9 cellular contexts compared by ENCODE assay signal in the genomic region with DNA sequence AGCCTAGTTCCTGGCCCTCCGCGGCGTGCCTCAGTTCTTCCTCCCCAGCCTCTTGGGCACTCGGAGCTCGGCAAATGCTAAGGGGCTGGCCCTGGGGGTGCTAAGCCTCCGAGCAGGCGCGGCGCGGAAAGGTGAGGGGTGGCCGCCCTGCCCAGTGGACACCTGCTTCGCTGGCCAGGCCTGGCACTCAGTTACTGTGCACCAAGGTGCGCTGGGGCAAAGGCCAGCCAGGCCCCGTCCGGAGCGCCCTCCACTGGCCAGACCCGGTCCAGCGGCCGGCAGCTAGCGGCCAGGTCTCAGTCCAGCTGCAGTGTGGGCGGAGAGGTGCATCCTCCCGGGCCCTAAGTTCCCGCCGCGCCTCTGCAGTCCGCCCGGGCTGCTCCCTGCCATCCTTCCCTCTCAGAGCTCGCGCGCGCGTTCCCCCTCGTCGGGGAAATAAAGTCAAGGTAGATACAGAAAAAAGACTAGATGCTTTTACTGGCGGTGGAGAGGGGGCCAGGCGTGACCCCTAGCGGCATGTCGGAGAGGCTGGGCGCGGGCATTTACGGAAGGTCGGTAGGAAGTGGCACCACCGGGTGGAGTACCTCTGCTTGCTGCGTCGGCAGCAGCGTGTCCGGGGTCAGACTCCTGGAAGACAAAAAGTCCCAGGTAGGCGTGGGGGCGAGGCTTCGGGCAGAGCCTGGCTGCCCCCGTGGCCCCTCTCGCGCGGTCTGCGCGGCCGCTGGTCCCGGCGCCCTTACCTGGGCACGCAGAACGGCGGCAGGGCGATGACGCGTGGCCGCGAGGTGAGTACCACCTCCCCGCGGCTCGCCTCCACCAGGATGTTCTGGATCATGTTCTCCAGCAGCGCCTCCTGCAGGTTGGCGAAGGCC. TPM values are rescaled to one million over a fixed set of nuclear protein-coding genes. Genes with fewer than 3 reads are reported as not detected.
DNase-seq lines count a peak whose midpoint lies in the region; ATAC-seq and TF ChIP-seq lines count a peak whose summit lies in the region.
"Had no signal": no experiment of that assay in that cellular context is flagged by ENCODE, and none has a peak within 500 bp of the region (broad histone marks: within the 10 kb centered on the region; RNA-seq: fewer than 3 reads in every experiment).

No MANE protein-coding gene starts in this region.

- peaks cover 74% of the 10 kb centered on the region for H3K27me3 Mint-ChIP-seq in activated CD8-positive, alpha-beta memory T cell treated with anti-CD3 and anti-CD28 coated beads, Interleukin-2, amount 10 ng/mL, durations not matched to agents 7 days and 5 days
- peaks cover 88% of the 10 kb centered on the region for H3K27me3 Mint-ChIP-seq in stimulated activated memory B cell treated with anti-CD40 and anti-IgM and Interleukin-4, amounts not matched to agents 10 μg/mL and 1 μg/mL and 100 μg/mL, for 72 hours

- peaks cover 6% of the 10 kb centered on the region for H3K4me1 Mint-ChIP-seq in activated CD8-positive, alpha-beta memory T cell treated with anti-CD3 and anti-CD28 coated beads, Interleukin-2, amount 10 ng/mL, durations not matched to agents 7 days and 5 days
- peaks cover 27% of the 10 kb centered on the region for H3K4me1 Mint-ChIP-seq in stimulated activated memory B cell treated with anti-CD40 and anti-IgM and Interleukin-4, amounts not matched to agents 10 μg/mL and 1 μg/mL and 100 μg/mL, for 72 hours

- no peak overlapping the region for H3K4me3 Mint-ChIP-seq in activated CD8-positive, alpha-beta memory T cell treated with anti-CD3 and anti-CD28 coated beads, Interleukin-2, amount 10 ng/mL, durations not matched to agents 7 days and 5 days
- peak overlapping the region; percentile 65 for H3K4me3 Mint-ChIP-seq in stimulated activated memory B cell treated with anti-CD40 and anti-IgM and Interleukin-4, amounts not matched to agents 10 μg/mL and 1 μg/mL and 100 μg/mL, for 72 hours

- H3K4me3 ChIP-seq in ascending aorta (peak overlapping the region; percentile 2 to 7), iPS-20b (ENCODE audit: low read length) (peak overlapping the region; percentile 66)

- peak; percentile 7 to 35 (median 18) for TF ChIP-seq CTCF in ascending aorta (IDR thresholded peaks at IDR 0.05)

- H3K9me3 Mint-ChIP-seq in activated CD8-positive, alpha-beta memory T cell treated with anti-CD3 and anti-CD28 coated beads, Interleukin-2, amount 10 ng/mL, durations not matched to agents 7 days and 5 days (ENCODE audit: low read depth) = no peaks in the 10 kb centered on the region
- no peaks in the 10 kb centered on the region for H3K9me3 Mint-ChIP-seq in stimulated activated memory B cell treated with anti-CD40 and anti-IgM and Interleukin-4, amounts not matched to agents 10 μg/mL and 1 μg/mL and 100 μg/mL, for 72 hours

- no peak overlapping the region for H3K9ac ChIP-seq in iPS-20b (ENCODE audit: low read depth, low read length)

- H3K27me3 ChIP-seq in ascending aorta (peaks cover 23% of the 10 kb centered on the region), iPS-20b (ENCODE audit: insufficient read depth, low read length) (peaks cover 98% of the 10 kb centered on the region)

- CTCF ChIA-PET in activated CD8-positive, alpha-beta memory T cell treated with anti-CD3 and anti-CD28 coated beads, Interleukin-2, amount 10 ng/mL, durations not matched to agents 7 days and 5 days (lab: Charles Lee) = interaction anchor here (1.1 to 3.0 kb wide), 5 partner anchors 7 to 111 kb away, joined by 3 to 14 read pairs (median 5); no protein-coding TSS in a partner anchor

- no peak overlapping the region for H3K27ac Mint-ChIP-seq in activated CD8-positive, alpha-beta memory T cell treated with anti-CD3 and anti-CD28 coated beads, Interleukin-2, amount 10 ng/mL, durations not matched to agents 7 days and 5 days
- H3K27ac Mint-ChIP-seq in stimulated activated memory B cell treated with anti-CD40 and anti-IgM and Interleukin-4, amounts not matched to agents 10 μg/mL and 1 μg/mL and 100 μg/mL, for 72 hours = no peak overlapping the region

- H3K9me3 ChIP-seq in ascending aorta = no peaks in the 10 kb centered on the region
- H3K9me3 ChIP-seq in iPS-20b (ENCODE audit: insufficient read depth, low read depth, low read length) = no peaks in the 10 kb centered on the region; the same call in 1 of the 2 replicates

- peak; percentile 56 for DNase-seq in activated CD8-positive, alpha-beta memory T cell treated with anti-CD3 and anti-CD28 coated beads, Interleukin-2, amount 10 ng/mL, durations not matched to agents 7 days and 5 days
- DNase-seq in activated CD8-positive, alpha-beta memory T cell treated with anti-CD3 and anti-CD28 coated beads for 24 hours = no peak
- DNase-seq in NCI-H774 (lab: John Stamatoyannopoulos, UW) (peak; percentile 87), ascending aorta (ENCODE audit: low spot score in 2 of 2) (no peak), KG1 (lab: John Stamatoyannopoulos, UW) (no peak)

- intact Hi-C loops in ascending aorta (cut with DNase I) = no loop called here

- H3K36me3 ChIP-seq in ascending aorta (no peaks in the 10 kb centered on the region), iPS-20b (ENCODE audit: insufficient read depth, low read depth, low read length) (no peaks in the 10 kb centered on the region)

- no peak overlapping the region for H3K27ac ChIP-seq in ascending aorta
- no peak overlapping the region for H3K27ac ChIP-seq in iPS-20b (ENCODE audit: low read length)

- no peak for ATAC-seq in activated CD8-positive, alpha-beta memory T cell treated with anti-CD3 and anti-CD28 coated beads, Interleukin-2, amount 10 ng/mL, durations not matched to agents 7 days and 5 days
- no peak for ATAC-seq in stimulated activated memory B cell treated with anti-CD40 and anti-IgM and Interleukin-4, amounts not matched to agents 10 μg/mL and 1 μg/mL and 100 μg/mL, for 72 hours
- no peak for ATAC-seq in HG03025 (IDR thresholded peaks at IDR 0.05; ENCODE audit: low FRiP score, unreplicated experiment)

- H3K4me1 ChIP-seq in ascending aorta = peaks cover 11 to 15% of the 10 kb centered on the region in 2 donors
- H3K4me1 ChIP-seq in iPS-20b (ENCODE audit: insufficient read depth, low read length) = peaks cover 7% of the 10 kb centered on the region; the same call in 1 of the 2 replicates

- H3K36me3 Mint-ChIP-seq in activated CD8-positive, alpha-beta memory T cell treated with anti-CD3 and anti-CD28 coated beads, Interleukin-2, amount 10 ng/mL, durations not matched to agents 7 days and 5 days = no peaks in the 10 kb centered on the region
- no peaks in the 10 kb centered on the region for H3K36me3 Mint-ChIP-seq in stimulated activated memory B cell treated with anti-CD40 and anti-IgM and Interleukin-4, amounts not matched to agents 10 μg/mL and 1 μg/mL and 100 μg/mL, for 72 hours

RNA-seq across cellular contexts. Expression of a gene that starts 9.4 kb away (rescaled TPM):
- not detected for total RNA-seq in activated CD8-positive, alpha-beta memory T cell treated with anti-CD3 and anti-CD28 coated beads, Interleukin-2, amount 10 ng/mL, durations not matched to agents 7 days and 5 days
- not detected for total RNA-seq in ascending aorta
- total RNA-seq: subcutaneous adipose tissue had no signal

RNA-seq across cellular contexts. Expression of a gene that starts 17.6 kb away (rescaled TPM):
- total RNA-seq in activated CD8-positive, alpha-beta memory T cell treated with anti-CD3 and anti-CD28 coated beads, Interleukin-2, amount 10 ng/mL, durations not matched to agents 7 days and 5 days = not detected
- not detected for total RNA-seq in ascending aorta
- total RNA-seq: subcutaneous adipose tissue had no signal

RNA-seq across cellular contexts. Expression of a gene that starts 38.7 kb away (rescaled TPM):
- not detected for total RNA-seq in activated CD8-positive, alpha-beta memory T cell treated with anti-CD3 and anti-CD28 coated beads, Interleukin-2, amount 10 ng/mL, durations not matched to agents 7 days and 5 days
- not detected for total RNA-seq in ascending aorta
- total RNA-seq: subcutaneous adipose tissue had no signal

RNA-seq across cellular contexts. Expression of a gene that starts 43.2 kb away (rescaled TPM):
- total RNA-seq in activated CD8-positive, alpha-beta memory T cell treated with anti-CD3 and anti-CD28 coated beads, Interleukin-2, amount 10 ng/mL, durations not matched to agents 7 days and 5 days = not detected
- total RNA-seq in ascending aorta = not detected
- total RNA-seq: subcutaneous adipose tissue had no signal

RNA-seq across cellular contexts. Expression of a gene that starts 58.1 kb away (rescaled TPM):
- total RNA-seq in activated CD8-positive, alpha-beta memory T cell treated with anti-CD3 and anti-CD28 coated beads, Interleukin-2, amount 10 ng/mL, durations not matched to agents 7 days and 5 days = not detected
- not detected for total RNA-seq in ascending aorta

Comparison
In these comparisons a context has a peak if more than half of its experiments do, and no peak if none do; other contexts are left out.
1. DNase-seq: peak in activated CD8-positive, alpha-beta memory T cell treated with anti-CD3 and anti-CD28 coated beads, Interleukin-2, amount 10 ng/mL, durations not matched to agents 7 days and 5 days (single experiment) and NCI-H774 (single experiment); none in activated CD8-positive, alpha-beta memory T cell treated with anti-CD3 and anti-CD28 coated beads for 24 hours (single experiment), ascending aorta (0 of 2) and KG1 (single experiment).